16 cellular contexts compared by ENCODE assay signal in genomic region chr2:48890732-48891131, GRCh38.
DNase-seq lines count a peak whose midpoint lies in the region; ATAC-seq and TF ChIP-seq lines count a peak whose summit lies in the region.
"Had no signal": no experiment of that assay in that cellular context is flagged by ENCODE, and none has a peak within 500 bp of the region (broad histone marks: within the 10 kb centered on the region; RNA-seq: fewer than 3 reads in every experiment).

No MANE protein-coding gene starts in this region.

- ATAC-seq in HG03025 (IDR thresholded peaks at IDR 0.05; ENCODE audit: low FRiP score, unreplicated experiment): no peak
- ATAC-seq: CD8-positive, alpha-beta T cell had no signal

- DNase-seq in A673 (ENCODE audit: low spot score): peak; percentile 39
- DNase-seq in SK-N-MC (ENCODE audit: low read depth, low spot score): peak; percentile 79
- DNase-seq in MG63: no peak
- DNase-seq in SJCRH30: no peak
- DNase-seq: 8988T; AML-193; Caco-2; Calu3; CD4-positive, alpha-beta T cell; CD8-positive, alpha-beta T cell; DMS79 treated with DMSO at 0.1 percent for 48 hours; GF-D8 had no signal

- no peaks in the 10 kb centered on the region for H3K27me3 ChIP-seq in A673 (replicated peaks; ENCODE audit: insufficient read depth, low read depth, low read length, poor library complexity)
- no peaks in the 10 kb centered on the region for H3K27me3 ChIP-seq in MG63
- H3K27me3 ChIP-seq in SJCRH30: peaks cover 6% of the 10 kb centered on the region
- H3K27me3 ChIP-seq: BLaER1 treated with 17β-estradiol and CSF1 and Interleukin-3, amounts not matched to agents 10 nM and 100 nM had no signal

- H3K36me3 ChIP-seq in A673 (ENCODE audit: insufficient read depth, low read length, poor library complexity, severe bottlenecking) (no peaks in the 10 kb centered on the region), HEK293 (ENCODE audit: control insufficient read depth in 2 of 2, insufficient read depth in 1 of 2, low read length in 2 of 2) (no peaks in the 10 kb centered on the region), SK-N-MC (ENCODE audit: insufficient read depth, low read length) (no peaks in the 10 kb centered on the region), MG63 (no peaks in the 10 kb centered on the region), SJCRH30 (no peaks in the 10 kb centered on the region)
- H3K36me3 ChIP-seq: BLaER1 treated with 17β-estradiol and CSF1 and Interleukin-3, amounts not matched to agents 10 nM and 100 nM had no signal

- CTCF ChIA-PET in A673 (lab: Charles Lee) (interaction anchor here (0.8 kb wide), 1 partner anchor 268 kb away, joined by 6 read pairs; no protein-coding TSS in a partner anchor), HEK293 (lab: Yijun Ruan, JAX) (interaction anchor here (0.7 to 1.0 kb wide), 2 partner anchors 9 to 895 kb away, joined by 3 to 4 read pairs; no protein-coding TSS in a partner anchor)

- POLR2A ChIA-PET in A673 (lab: Charles Lee; ENCODE audit: low non-redundant PET): no interaction called here
- POLR2A ChIA-PET in HEK293 (lab: Yijun Ruan, JAX): no interaction called here

- intact Hi-C loops in A673 (cut with micrococcal nuclease; ENCODE audit: unreplicated experiment): no loop called here

- H3K9me3 ChIP-seq in A673 (ENCODE audit: low read depth, low read length, poor library complexity, severe bottlenecking): no peaks in the 10 kb centered on the region
- no peaks in the 10 kb centered on the region for H3K9me3 ChIP-seq in HEK293 (ENCODE audit: control insufficient read depth, insufficient read depth, low read depth, low read length)
- H3K9me3 ChIP-seq in SK-N-MC (ENCODE audit: low read depth, low read length): no peaks in the 10 kb centered on the region
- no peaks in the 10 kb centered on the region for H3K9me3 ChIP-seq in MG63
- no peaks in the 10 kb centered on the region; the same call in 1 of the 2 replicates for H3K9me3 ChIP-seq in SJCRH30 (replicated peaks)
- H3K9me3 ChIP-seq: Caco-2 had no signal

- no peak overlapping the region for H3K9ac ChIP-seq in SK-N-MC (ENCODE audit: insufficient read length)
- H3K9ac ChIP-seq: BLaER1 treated with 17β-estradiol and CSF1 and Interleukin-3, amounts not matched to agents 10 nM and 100 nM had no signal

- H3K4me1 ChIP-seq in A673 (ENCODE audit: insufficient read depth, low read length, poor library complexity, severe bottlenecking): peaks cover 11% of the 10 kb centered on the region
- no peaks in the 10 kb centered on the region for H3K4me1 ChIP-seq in HEK293 (ENCODE audit: control insufficient read depth, insufficient read depth, low read length)
- H3K4me1 ChIP-seq in SJCRH30: no peaks in the 10 kb centered on the region
- H3K4me1 ChIP-seq: Caco-2 had no signal

- H3K27ac ChIP-seq in A673 (ENCODE audit: low read depth, low read length, poor library complexity, severe bottlenecking) (peak overlapping the region; percentile 64), HEK293 (ENCODE audit: extremely low read depth, low read depth, low read length) (no peak overlapping the region), SK-N-MC (peak overlapping the region; percentile 87), SJCRH30 (no peak overlapping the region)
- H3K27ac ChIP-seq: BLaER1 treated with 17β-estradiol and CSF1 and Interleukin-3, amounts not matched to agents 10 nM and 100 nM; C4-2B had no signal

- TF ChIP-seq CTCF in A673 (conservative IDR thresholded peaks at IDR 0.05; ENCODE audit: low read depth, low read length): no peak
- no peak for TF ChIP-seq CTCF in HEK293 (tag by site-specific recombination; IDR thresholded peaks at IDR 0.05)

- H3K4me3 ChIP-seq in A673 (ENCODE audit: low read depth, low read length, poor library complexity, severe bottlenecking) (no peak overlapping the region), HEK293 (ENCODE audit: low read depth, low read length) (no peak overlapping the region), SK-N-MC (peak overlapping the region; percentile 36; the same call in 1 of the 2 replicates), MG63 (no peak overlapping the region), SJCRH30 (no peak overlapping the region)
- H3K4me3 ChIP-seq: BLaER1 treated with 17β-estradiol and CSF1 and Interleukin-3, amounts not matched to agents 10 nM and 100 nM had no signal

- no TSS peak for BruUV-seq in A673 (replicated peaks; lab: Mats Ljungman, UMichigan)

TF ChIP-seq in HEK293, 187 proteins besides CTCF, POLR2A, EP300 and RAD21:
- TF ChIP-seq PRDM6 (tag by site-specific recombination; IDR thresholded peaks at IDR 0.05) (peak; percentile 32; the same call in 1 of the 2 replicates), ZNF202 (tag by site-specific recombination; IDR thresholded peaks at IDR 0.05; ENCODE audit: borderline replicate concordance) (no peak), ZNF692 (tag by site-specific recombination; IDR thresholded peaks at IDR 0.05) (no peak)

Comparison
In these comparisons a context has a peak if more than half of its experiments do, and no peak if none do; other contexts are left out.
1. DNase-seq: peak in A673 (single experiment) and SK-N-MC (single experiment); none in MG63 (single experiment) and SJCRH30 (0 of 2).
2. H3K27ac ChIP-seq: peak in A673 (single experiment) and SK-N-MC (single experiment); none in HEK293 (single experiment) and SJCRH30 (single experiment).